Comparison of ENCODE assay signal across 16 cellular contexts in the genomic region with DNA sequence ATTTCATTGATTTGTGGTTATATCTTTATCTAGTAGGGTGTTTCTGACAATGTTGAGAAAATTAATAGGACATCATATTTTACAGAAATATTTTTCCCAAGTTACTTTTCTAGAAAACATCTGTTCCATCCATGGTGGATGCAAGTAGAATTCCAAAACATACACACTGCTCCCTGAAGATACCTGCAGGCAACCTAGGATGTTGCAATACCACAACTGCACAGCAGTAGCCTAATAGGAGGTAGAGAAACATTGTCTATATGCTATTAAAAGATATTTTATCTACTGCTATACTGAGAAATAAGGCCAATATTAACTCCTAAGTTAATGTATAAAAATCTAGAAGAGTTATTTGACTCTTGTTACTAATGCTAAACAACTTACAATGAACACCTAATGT.
"Had no signal": no experiment of that assay in that cellular context is flagged by ENCODE, and none has a peak within 500 bp of the region (broad histone marks: within the 10 kb centered on the region; RNA-seq: fewer than 3 reads in every experiment).

No MANE protein-coding gene starts in this region.

- H3K9me3 ChIP-seq: colonic mucosa, heart left ventricle, neutrophil, psoas muscle had no signal

- ATAC-seq: heart left ventricle; naive thymus-derived CD8-positive, alpha-beta T cell; sciatic nerve; stimulated activated naive B cell treated with anti-CD40 and anti-IgM and Interleukin-4, amounts not matched to agents 10 μg/mL and 1 μg/mL and 100 μg/mL, for 72 hours; stimulated activated naive CD8-positive, alpha-beta T cell treated with anti-CD3 and anti-CD28 coated beads, Interleukin-15, amount 100 ng/mL, for 72 hours had no signal

- H3K4me3 ChIP-seq: colonic mucosa, heart left ventricle, psoas muscle had no signal

- DNase-seq: colonic mucosa; dermis blood vessel endothelial cell; foreskin melanocyte; heart left ventricle; hypothalamus; kidney glomerular epithelial cell; mammary epithelial cell; naive thymus-derived CD8-positive, alpha-beta T cell; psoas muscle; retina; stimulated activated CD4-positive, alpha-beta T cell treated with anti-CD3 and anti-CD28 coated beads, Interleukin-2, amount 100 ng/mL, for 24 hours; stimulated activated CD4-positive, alpha-beta T cell treated with anti-CD3 and anti-CD28 coated beads, Interleukin-4, amount 100 ng/mL, for 4 hours; stimulated activated naive B cell treated with anti-CD40 and anti-IgM and Interleukin-4, amounts not matched to agents 10 μg/mL and 1 μg/mL and 100 μg/mL, for 72 hours; stimulated activated naive CD8-positive, alpha-beta T cell treated with anti-CD3 and anti-CD28 coated beads, Interleukin-15, amount 100 ng/mL, for 72 hours had no signal

- H3K4me1 ChIP-seq: colonic mucosa had no signal

- H3K36me3 ChIP-seq: colonic mucosa, neutrophil had no signal

- H3K27me3 Mint-ChIP-seq: naive thymus-derived CD8-positive, alpha-beta T cell; stimulated activated naive B cell treated with anti-CD40 and anti-IgM and Interleukin-4, amounts not matched to agents 10 μg/mL and 1 μg/mL and 100 μg/mL, for 72 hours; stimulated activated naive CD8-positive, alpha-beta T cell treated with anti-CD3 and anti-CD28 coated beads, Interleukin-15, amount 100 ng/mL, for 72 hours had no signal

- H3K27ac Mint-ChIP-seq: stimulated activated naive B cell treated with anti-CD40 and anti-IgM and Interleukin-4, amounts not matched to agents 10 μg/mL and 1 μg/mL and 100 μg/mL, for 72 hours; stimulated activated naive CD8-positive, alpha-beta T cell treated with anti-CD3 and anti-CD28 coated beads, Interleukin-15, amount 100 ng/mL, for 72 hours had no signal

- H3K4me3 Mint-ChIP-seq: naive thymus-derived CD8-positive, alpha-beta T cell; stimulated activated naive B cell treated with anti-CD40 and anti-IgM and Interleukin-4, amounts not matched to agents 10 μg/mL and 1 μg/mL and 100 μg/mL, for 72 hours; stimulated activated naive CD8-positive, alpha-beta T cell treated with anti-CD3 and anti-CD28 coated beads, Interleukin-15, amount 100 ng/mL, for 72 hours had no signal

- H3K27ac ChIP-seq: colonic mucosa, heart left ventricle, neutrophil had no signal

- H3K9me3 Mint-ChIP-seq: stimulated activated naive B cell treated with anti-CD40 and anti-IgM and Interleukin-4, amounts not matched to agents 10 μg/mL and 1 μg/mL and 100 μg/mL, for 72 hours; stimulated activated naive CD8-positive, alpha-beta T cell treated with anti-CD3 and anti-CD28 coated beads, Interleukin-15, amount 100 ng/mL, for 72 hours had no signal

- H3K27me3 ChIP-seq: colonic mucosa, heart left ventricle, neutrophil had no signal
